ENCODE assay signal across 11 cellular contexts in genomic region chr18:34709104-34709503, GRCh38. TPM values are rescaled to one million over a fixed set of nuclear protein-coding genes. Genes with fewer than 3 reads are reported as not detected.
DNase-seq lines count a peak whose midpoint lies in the region; ATAC-seq and TF ChIP-seq lines count a peak whose summit lies in the region.
"Had no signal": no experiment of that assay in that cellular context is flagged by ENCODE, and none has a peak within 500 bp of the region (broad histone marks: within the 10 kb centered on the region; RNA-seq: fewer than 3 reads in every experiment).

No MANE protein-coding gene starts in this region.

- H3K27me3 ChIP-seq in ACC112 (ENCODE audit: insufficient read depth, low read length) (no peaks in the 10 kb centered on the region), muscle layer of colon (ENCODE audit: control insufficient read depth in 1 of 2, insufficient read depth in 2 of 2, low read length in 2 of 2) (no peaks in the 10 kb centered on the region)
- H3K27me3 ChIP-seq: cardiac muscle cell had no signal

- H3K9me3 ChIP-seq in muscle layer of colon (ENCODE audit: low read length): no peaks in the 10 kb centered on the region

- ATAC-seq in HG03196 (IDR thresholded peaks at IDR 0.05; ENCODE audit: unreplicated experiment): no peak

- no peak overlapping the region for H3K9ac ChIP-seq in muscle layer of colon (ENCODE audit: low read length)

- DNase-seq in NCI-H226: peak; percentile 75
- DNase-seq in ecto neural progenitor cell (ENCODE audit: low spot score): peak; percentile 43
- DNase-seq in HT-29 (ENCODE audit: low spot score): no peak
- DNase-seq in stimulated activated CD4-positive, alpha-beta T cell treated with anti-CD3 and anti-CD28 coated beads, Interleukin-4, amount 100 ng/mL, for 4 hours: no peak
- no peak for DNase-seq in progenitor cell of endocrine pancreas (ENCODE audit: low spot score, unreplicated experiment)
- DNase-seq: KBM-7 had no signal

- H3K27ac ChIP-seq in ACC112 (ENCODE audit: low read depth, low read length): peak overlapping the region; percentile 98
- H3K27ac ChIP-seq in muscle layer of colon (ENCODE audit: low read depth, low read length): peak overlapping the region; percentile 65
- H3K27ac ChIP-seq: C4-2B, cardiac muscle cell had no signal

- no peaks in the 10 kb centered on the region for H3K9me3 Mint-ChIP-seq in progenitor cell of endocrine pancreas (ENCODE audit: low read depth)

- H3K27me3 Mint-ChIP-seq in progenitor cell of endocrine pancreas: no peaks in the 10 kb centered on the region

- H3K36me3 ChIP-seq in ACC112 (ENCODE audit: insufficient read depth, low read length): no peaks in the 10 kb centered on the region
- no peaks in the 10 kb centered on the region for H3K36me3 ChIP-seq in muscle layer of colon (ENCODE audit: insufficient read depth, low read length)
- H3K36me3 ChIP-seq: cardiac muscle cell had no signal

- H3K27ac Mint-ChIP-seq in progenitor cell of endocrine pancreas: no peak overlapping the region

- H3K79me2 ChIP-seq in ACC112 (ENCODE audit: control insufficient read depth, insufficient read depth, low read length, unreplicated experiment): peaks cover 2% of the 10 kb centered on the region

- TF ChIP-seq CTCF in progenitor cell of endocrine pancreas (IDR thresholded peaks at IDR 0.05; ENCODE audit: unreplicated experiment): no peak

- no peak overlapping the region for H3K4me3 Mint-ChIP-seq in progenitor cell of endocrine pancreas (ENCODE audit: low read depth)

- H3K4me1 ChIP-seq in ACC112 (ENCODE audit: control insufficient read depth, insufficient read depth, low read length, unreplicated experiment): peaks cover 45% of the 10 kb centered on the region
- H3K4me1 ChIP-seq in muscle layer of colon (ENCODE audit: insufficient read depth, low read length): peaks cover 38% of the 10 kb centered on the region

- no peak overlapping the region for H2AFZ ChIP-seq in ACC112 (ENCODE audit: low read length, unreplicated experiment)

- peaks cover 10% of the 10 kb centered on the region for H3K4me1 Mint-ChIP-seq in progenitor cell of endocrine pancreas (ENCODE audit: low read depth)

- H3K36me3 Mint-ChIP-seq in progenitor cell of endocrine pancreas (ENCODE audit: insufficient read depth): no peaks in the 10 kb centered on the region

- peak overlapping the region; percentile 74 for H3K4me3 ChIP-seq in ACC112 (ENCODE audit: low read depth, low read length)
- no peak overlapping the region for H3K4me3 ChIP-seq in muscle layer of colon (ENCODE audit: low read depth in 1 of 2, low read length in 2 of 2)
- H3K4me3 ChIP-seq: cardiac muscle cell had no signal

RNA-seq across cellular contexts. Expression of gene DTNA, which starts 1.0 kb away (rescaled TPM):
- 0.18 TPM in 1 of 2 replicates, not detected in the other for total RNA-seq in HT-29 (2014; rRNA removed; shearing (Covaris generic))
- 25.4 and 34.0 TPM in 2 replicates for total RNA-seq in progenitor cell of endocrine pancreas

Comparison
In these comparisons a context has a peak if more than half of its experiments do, and no peak if none do; other contexts are left out.
1. DNase-seq: peak in NCI-H226 (single experiment) and ecto neural progenitor cell (single experiment); none in HT-29 (single experiment), stimulated activated CD4-positive, alpha-beta T cell treated with anti-CD3 and anti-CD28 coated beads, Interleukin-4, amount 100 ng/mL, for 4 hours (0 of 2) and progenitor cell of endocrine pancreas (single experiment).
2. RNA of gene DTNA, which starts 1.0 kb away (total RNA-seq): 25.4 to 34.0 TPM in progenitor cell of endocrine pancreas; 0.18 TPM in HT-29; every median in the first group is over 10 times any median in the second.